In the genomic region with DNA sequence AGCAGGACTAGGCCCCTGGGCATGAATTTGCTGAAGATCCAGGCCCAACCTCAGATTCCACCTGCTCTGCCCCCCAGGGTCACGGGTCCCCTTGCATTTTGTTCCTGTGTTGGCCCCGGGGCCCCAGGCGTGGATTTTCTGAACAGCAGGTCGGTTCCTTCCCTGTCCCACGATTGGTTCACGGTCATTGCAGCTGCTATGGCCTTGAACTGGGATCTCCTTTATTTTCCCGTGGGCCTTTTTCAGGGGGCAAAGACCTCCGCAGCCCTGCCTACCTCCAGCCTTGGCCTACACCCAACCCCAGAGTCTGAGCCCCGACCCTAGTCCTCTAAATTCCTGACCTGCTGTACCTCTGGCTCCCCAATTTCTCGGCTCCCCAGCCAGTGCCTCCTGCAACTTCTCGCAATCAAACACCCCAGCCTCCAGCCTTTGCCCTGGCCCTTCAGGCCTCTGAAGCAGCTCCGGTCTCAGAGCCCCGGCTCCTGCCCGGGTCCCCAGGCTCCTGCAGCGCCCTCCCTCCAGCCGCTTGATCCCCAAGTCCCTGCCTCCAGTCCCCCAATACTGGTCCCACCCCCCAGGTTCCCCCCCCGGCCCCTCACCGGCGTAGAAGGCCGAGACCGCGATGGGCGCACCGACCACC, we compare ENCODE assay signal across 10 cellular contexts. TPM values are rescaled to one million over a fixed set of nuclear protein-coding genes. Genes with fewer than 3 reads are reported as not detected.
A peak's percentile ranks its signal among the peaks of the same experiment; 100 is the strongest.
DNase-seq lines count a peak whose midpoint lies in the region; ATAC-seq and TF ChIP-seq lines count a peak whose summit lies in the region.
"Not testable (repeated sequence)": the region's sequence is repeated elsewhere in the genome, so short reads cannot be mapped to it uniquely, and the experiment has no call there.
"Had no signal": no experiment of that assay in that cellular context is flagged by ENCODE, and none has a peak within 500 bp of the region (broad histone marks: within the 10 kb centered on the region; RNA-seq: fewer than 3 reads in every experiment).

No MANE protein-coding gene starts in this region.

- intact Hi-C loops in CD8-positive, alpha-beta T cell (cut with DNase I, micrococcal nuclease): loop anchor here in 1 of 2 experiments (10.0 kb wide), 1 partner anchor 348 kb away; no protein-coding TSS in a partner anchor
- intact Hi-C loops in activated B cell treated with CpG ODN at 0.5 μM for 24 hours (cut with micrococcal nuclease): not testable (repeated sequence)

- H3K36me3 ChIP-seq in CD8-positive, alpha-beta T cell (ENCODE audit: insufficient read depth, low read length); esophagus (ENCODE audit: control insufficient read depth in 2 of 2, insufficient read depth in 2 of 2, low read length in 1 of 2); liver (ENCODE audit: control insufficient read depth in 4 of 4, insufficient read depth in 3 of 4, low read depth in 1 of 4, low read length in 3 of 4); thymus (ENCODE audit: control insufficient read depth, insufficient read depth): not testable (repeated sequence)

- TF ChIP-seq CTCF in CD8-positive, alpha-beta T cell (IDR thresholded peaks at IDR 0.05); NB4 (IDR thresholded peaks at IDR 0.05; ENCODE audit: low read depth, low read length); activated B cell treated with CpG ODN at 0.5 μM for 24 hours (IDR thresholded peaks at IDR 0.05); liver (IDR thresholded peaks at IDR 0.05; ENCODE audit: low read depth, low read length, missing input control): not testable (repeated sequence)

- peak overlapping the region; percentile 85 for H3K4me3 Mint-ChIP-seq in CD8-positive, alpha-beta T cell
- H3K4me3 Mint-ChIP-seq in activated B cell treated with CpG ODN at 0.5 μM for 24 hours: peak overlapping the region; percentile 81
- peak overlapping the region; percentile 87 for H3K4me3 Mint-ChIP-seq in activated naive CD8-positive, alpha-beta T cell treated with anti-CD3 and anti-CD28 coated beads, Interleukin-2, amount 50 U/mL, for 24 hours

- peaks cover 26% of the 10 kb centered on the region for H3K4me1 Mint-ChIP-seq in CD8-positive, alpha-beta T cell (ENCODE audit: low read depth)
- H3K4me1 Mint-ChIP-seq in activated B cell treated with CpG ODN at 0.5 μM for 24 hours: peaks cover 11% of the 10 kb centered on the region
- H3K4me1 Mint-ChIP-seq in activated naive CD8-positive, alpha-beta T cell treated with anti-CD3 and anti-CD28 coated beads, Interleukin-2, amount 50 U/mL, for 24 hours: peaks cover 21% of the 10 kb centered on the region

- not testable (repeated sequence) for TF ChIP-seq RAD21 in liver (IDR thresholded peaks at IDR 0.05)

- not testable (repeated sequence) for H3K27me3 ChIP-seq in CD8-positive, alpha-beta T cell (ENCODE audit: insufficient read depth, low read length); esophagus (ENCODE audit: control insufficient read depth in 1 of 2, insufficient read depth in 2 of 2, low read length in 2 of 2); liver (ENCODE audit: control insufficient read depth in 4 of 4, insufficient read depth in 4 of 4, low read length in 3 of 4); thymus (ENCODE audit: control insufficient read depth, insufficient read depth)

- peak overlapping the region; percentile 55 for H3K27ac Mint-ChIP-seq in CD8-positive, alpha-beta T cell
- H3K27ac Mint-ChIP-seq in activated B cell treated with CpG ODN at 0.5 μM for 24 hours: not testable (repeated sequence)
- H3K27ac Mint-ChIP-seq in activated naive CD8-positive, alpha-beta T cell treated with anti-CD3 and anti-CD28 coated beads, Interleukin-2, amount 50 U/mL, for 24 hours: peak overlapping the region; percentile 69

- WGBS in esophagus, 2 donors: 33 to 36% methylated on average over 22 to 24 of the region's 24 CpGs
- 50% methylated on average over 24 of the region's 24 CpGs for WGBS in liver
- 44% methylated on average over 24 of the region's 24 CpGs for WGBS in thymus

- H3K27me3 Mint-ChIP-seq in CD8-positive, alpha-beta T cell (ENCODE audit: low read depth); activated B cell treated with CpG ODN at 0.5 μM for 24 hours; activated naive CD8-positive, alpha-beta T cell treated with anti-CD3 and anti-CD28 coated beads, Interleukin-2, amount 50 U/mL, for 24 hours: not testable (repeated sequence)

- H3K9ac ChIP-seq in liver (ENCODE audit: low read depth in 1 of 2, low read length in 2 of 2): not testable (repeated sequence)

- H3K9me3 ChIP-seq in CD8-positive, alpha-beta T cell (ENCODE audit: low read length); esophagus (ENCODE audit: control insufficient read depth in 2 of 2, insufficient read depth in 1 of 2, low read depth in 1 of 2, low read length in 1 of 2); liver (ENCODE audit: control insufficient read depth in 4 of 4, low read length in 3 of 4); thymus (ENCODE audit: control insufficient read depth): not testable (repeated sequence)

- peak overlapping the region; percentile 18 for H3K27ac ChIP-seq in CD8-positive, alpha-beta T cell (ENCODE audit: low read depth, low read length)
- not testable (repeated sequence) for H3K27ac ChIP-seq in esophagus (ENCODE audit: low read depth in 2 of 2, low read length in 1 of 2); liver (ENCODE audit: low read depth in 1 of 2, low read length in 2 of 2); thymus (ENCODE audit: low read depth)

- POLR2A ChIA-PET in CD8-positive, alpha-beta T cell (lab: Charles Lee): interaction anchor here (1.0 kb wide), 1 partner anchor 12 kb away, joined by 3 read pairs; the partner anchor contains the start of gene SULT1A1
- POLR2A ChIA-PET in activated B cell treated with CpG ODN at 0.5 μM for 24 hours (lab: Charles Lee): not testable (repeated sequence)

- peaks cover 23% of the 10 kb centered on the region for H3K36me3 Mint-ChIP-seq in CD8-positive, alpha-beta T cell
- not testable (repeated sequence) for H3K36me3 Mint-ChIP-seq in activated B cell treated with CpG ODN at 0.5 μM for 24 hours (ENCODE audit: low read depth)
- peaks cover 11% of the 10 kb centered on the region for H3K36me3 Mint-ChIP-seq in activated naive CD8-positive, alpha-beta T cell treated with anti-CD3 and anti-CD28 coated beads, Interleukin-2, amount 50 U/mL, for 24 hours (ENCODE audit: low read depth)

- not testable (repeated sequence) for ATAC-seq in CD8-positive, alpha-beta T cell; activated B cell treated with CpG ODN at 0.5 μM for 24 hours (ENCODE audit: low read depth)
- ATAC-seq in activated naive CD8-positive, alpha-beta T cell treated with anti-CD3 and anti-CD28 coated beads, Interleukin-2, amount 50 U/mL, for 24 hours: peak; percentile 2

- not testable (repeated sequence) for H3K4me1 ChIP-seq in CD8-positive, alpha-beta T cell (ENCODE audit: insufficient read depth, low read length); esophagus (ENCODE audit: control insufficient read depth in 2 of 2, insufficient read depth in 2 of 2, low read length in 1 of 2); liver (ENCODE audit: control insufficient read depth in 4 of 4, insufficient read depth in 4 of 4, low read length in 3 of 4); thymus (ENCODE audit: control insufficient read depth, insufficient read depth, low read length)

- TF ChIP-seq POLR2A in NB4 (IDR thresholded peaks at IDR 0.05; ENCODE audit: extremely low read depth, insufficient read length): not testable (repeated sequence)

- peak overlapping the region; percentile 56 for H3K4me3 ChIP-seq in CD8-positive, alpha-beta T cell (ENCODE audit: low read depth, low read length)
- H3K4me3 ChIP-seq in NB4 (ENCODE audit: low read depth, low read length) (peak overlapping the region; percentile 71), esophagus (ENCODE audit: low read depth in 1 of 2, low read length in 2 of 2) (peak overlapping the region; percentile 51 to 65), liver (ENCODE audit: low read depth in 1 of 3, low read length in 3 of 3) (peak overlapping the region in 2 of 3 donors; percentile 45 to 65), thymus (ENCODE audit: low read length) (peak overlapping the region; percentile 70)

- CTCF ChIA-PET in CD8-positive, alpha-beta T cell (lab: Charles Lee); activated B cell treated with CpG ODN at 0.5 μM for 24 hours (lab: Charles Lee): not testable (repeated sequence)

- DNase-seq in CD8-positive, alpha-beta T cell; activated B cell treated with CpG ODN at 0.5 μM for 24 hours; activated naive CD8-positive, alpha-beta T cell treated with anti-CD3 and anti-CD28 coated beads, Interleukin-2, amount 50 U/mL, for 24 hours: not testable (repeated sequence)
- DNase-seq in NB4 (ENCODE audit: low read depth): peak; percentile 29
- peak; percentile 34 for DNase-seq in retina

- H3K9me3 Mint-ChIP-seq in CD8-positive, alpha-beta T cell; activated B cell treated with CpG ODN at 0.5 μM for 24 hours; activated naive CD8-positive, alpha-beta T cell treated with anti-CD3 and anti-CD28 coated beads, Interleukin-2, amount 50 U/mL, for 24 hours: not testable (repeated sequence)

RNA-seq across cellular contexts. Expression of gene SULT1A1, which starts 12.8 kb away (rescaled TPM):
- total RNA-seq in CD8-positive, alpha-beta T cell: 1 to 10 TPM; 9.9 to 10.0 TPM
- total RNA-seq in activated B cell treated with CpG ODN at 0.5 μM for 24 hours (2.1 and 3.3 TPM in 2 replicates), liver (10 to 100 TPM; 25.3 to 94.5 TPM)
- polyA plus RNA-seq in esophagus (1 to 10 TPM; 5.6 to 7.9 TPM), liver (100 to 1,000 TPM; 110 to 143 TPM), thymus (25.9 TPM)

RNA-seq across cellular contexts. Expression of gene NPIPB8, which starts 15.2 kb away (rescaled TPM):
- 1 to 10 TPM in 1 of 2 experiments, under 1 TPM in 1; 0.69 to 1.7 TPM for total RNA-seq in CD8-positive, alpha-beta T cell
- total RNA-seq in activated B cell treated with CpG ODN at 0.5 μM for 24 hours: 0.11 TPM in 1 of 2 replicates, not detected in the other
- polyA plus RNA-seq in esophagus: under 1 TPM in 1 of 2 donors, not detected in 1; 0.06 TPM
- total RNA-seq in liver: under 1 TPM in 1 of 2 donors, not detected in 1; 0.08 TPM
- under 1 TPM in 1 of 2 donors, not detected in 1; 0.53 TPM for polyA plus RNA-seq in liver
- polyA plus RNA-seq in thymus: not detected

RNA-seq across cellular contexts. Expression of gene SULT1A2, which starts 25.8 kb away (rescaled TPM):
- total RNA-seq in CD8-positive, alpha-beta T cell: under 1 TPM; 0.43 to 0.53 TPM
- 0.24 TPM in 1 of 2 replicates, not detected in the other for total RNA-seq in activated B cell treated with CpG ODN at 0.5 μM for 24 hours
- under 1 TPM; 0.05 to 0.43 TPM for polyA plus RNA-seq in esophagus
- total RNA-seq in liver: 10 to 100 TPM in 1 of 2 donors, 1 to 10 TPM in 1; 1.6 to 19.2 TPM
- polyA plus RNA-seq in liver: 10 to 100 TPM; 10.6 to 29.4 TPM
- 1.2 TPM for polyA plus RNA-seq in thymus
- total RNA-seq: fibroblast of villous mesenchyme, HFFc6 had no signal
